ENCODE assay signal across 2 cellular contexts in genomic region chr17:75515229-75515522, GRCh38.
TF ChIP-seq lines count a peak whose summit lies in the region.

No MANE protein-coding gene starts in this region.

TF ChIP-seq in HepG2, 621 proteins besides CTCF, POLR2A, EP300 and RAD21 (continues in another document):
- TF ChIP-seq CBX2 (IDR thresholded peaks at IDR 0.05; ENCODE audit: low read depth, low read length): no peak
- no peak for TF ChIP-seq CBX2 (CRISPR knock-in tag; IDR thresholded peaks at IDR 0.05; ENCODE audit: low read depth)
- peak; percentile 57 for TF ChIP-seq POLR2AphosphoS5 (IDR thresholded peaks at IDR 0.05; ENCODE audit: low read depth, low read length)
- TF ChIP-seq FOXA3 (CRISPR knock-in tag; IDR thresholded peaks at IDR 0.05): no peak
- TF ChIP-seq, protein P1, sequence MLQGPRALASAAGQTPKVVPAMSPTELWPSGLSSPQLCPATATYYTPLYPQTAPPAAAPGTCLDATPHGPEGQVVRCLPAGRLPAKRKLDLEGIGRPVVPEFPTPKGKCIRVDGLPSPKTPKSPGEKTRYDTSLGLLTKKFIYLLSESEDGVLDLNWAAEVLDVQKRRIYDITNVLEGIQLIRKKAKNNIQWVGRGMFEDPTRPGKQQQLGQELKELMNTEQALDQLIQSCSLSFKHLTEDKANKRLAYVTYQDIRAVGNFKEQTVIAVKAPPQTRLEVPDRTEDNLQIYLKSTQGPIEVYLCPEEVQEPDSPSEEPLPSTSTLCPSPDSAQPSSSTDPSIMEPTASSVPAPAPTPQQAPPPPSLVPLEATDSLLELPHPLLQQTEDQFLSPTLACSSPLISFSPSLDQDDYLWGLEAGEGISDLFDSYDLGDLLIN (CRISPR knock-in tag; IDR thresholded peaks at IDR 0.05; ENCODE audit: borderline replicate concordance): 0 out of 2 replicates have a peak, but pooled peaks have one; percentile 59
- TF ChIP-seq, protein P2, sequence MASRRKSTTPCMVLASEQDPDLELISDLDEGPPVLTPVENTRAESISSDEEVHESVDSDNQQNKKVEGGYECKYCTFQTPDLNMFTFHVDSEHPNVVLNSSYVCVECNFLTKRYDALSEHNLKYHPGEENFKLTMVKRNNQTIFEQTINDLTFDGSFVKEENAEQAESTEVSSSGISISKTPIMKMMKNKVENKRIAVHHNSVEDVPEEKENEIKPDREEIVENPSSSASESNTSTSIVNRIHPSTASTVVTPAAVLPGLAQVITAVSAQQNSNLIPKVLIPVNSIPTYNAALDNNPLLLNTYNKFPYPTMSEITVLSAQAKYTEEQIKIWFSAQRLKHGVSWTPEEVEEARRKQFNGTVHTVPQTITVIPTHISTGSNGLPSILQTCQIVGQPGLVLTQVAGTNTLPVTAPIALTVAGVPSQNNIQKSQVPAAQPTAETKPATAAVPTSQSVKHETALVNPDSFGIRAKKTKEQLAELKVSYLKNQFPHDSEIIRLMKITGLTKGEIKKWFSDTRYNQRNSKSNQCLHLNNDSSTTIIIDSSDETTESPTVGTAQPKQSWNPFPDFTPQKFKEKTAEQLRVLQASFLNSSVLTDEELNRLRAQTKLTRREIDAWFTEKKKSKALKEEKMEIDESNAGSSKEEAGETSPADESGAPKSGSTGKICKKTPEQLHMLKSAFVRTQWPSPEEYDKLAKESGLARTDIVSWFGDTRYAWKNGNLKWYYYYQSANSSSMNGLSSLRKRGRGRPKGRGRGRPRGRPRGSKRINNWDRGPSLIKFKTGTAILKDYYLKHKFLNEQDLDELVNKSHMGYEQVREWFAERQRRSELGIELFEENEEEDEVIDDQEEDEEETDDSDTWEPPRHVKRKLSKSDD (CRISPR knock-in tag; IDR thresholded peaks at IDR 0.05; ENCODE audit: low read depth): no peak
- TF ChIP-seq KDM3A (CRISPR knock-in tag; IDR thresholded peaks at IDR 0.05; ENCODE audit: low read depth): no peak
- TF ChIP-seq CBX1 (IDR thresholded peaks at IDR 0.05; ENCODE audit: low read depth): no peak
- no peak for TF ChIP-seq USF2 (IDR thresholded peaks at IDR 0.05; ENCODE audit: low read depth, low read length)
- 0 out of 2 replicates have a peak, but pooled peaks have one; percentile 9 for TF ChIP-seq USF2 (CRISPR knock-in tag; IDR thresholded peaks at IDR 0.05; ENCODE audit: borderline replicate concordance)
- no peak for TF ChIP-seq ZNF878 (CRISPR knock-in tag; IDR thresholded peaks at IDR 0.05)
- TF ChIP-seq NFKB2 (CRISPR knock-in tag; IDR thresholded peaks at IDR 0.05; ENCODE audit: borderline replicate concordance): no peak
- TF ChIP-seq TRIM24 (CRISPR knock-in tag; IDR thresholded peaks at IDR 0.05): no peak
- no peak for TF ChIP-seq ZNF207 (IDR thresholded peaks at IDR 0.05; ENCODE audit: borderline replicate concordance)
- no peak for TF ChIP-seq TMF1 (CRISPR knock-in tag; IDR thresholded peaks at IDR 0.05; ENCODE audit: low read depth)
- TF ChIP-seq HDAC6 (IDR thresholded peaks at IDR 0.05; ENCODE audit: low read depth, low read length): no peak
- TF ChIP-seq, protein P3, sequence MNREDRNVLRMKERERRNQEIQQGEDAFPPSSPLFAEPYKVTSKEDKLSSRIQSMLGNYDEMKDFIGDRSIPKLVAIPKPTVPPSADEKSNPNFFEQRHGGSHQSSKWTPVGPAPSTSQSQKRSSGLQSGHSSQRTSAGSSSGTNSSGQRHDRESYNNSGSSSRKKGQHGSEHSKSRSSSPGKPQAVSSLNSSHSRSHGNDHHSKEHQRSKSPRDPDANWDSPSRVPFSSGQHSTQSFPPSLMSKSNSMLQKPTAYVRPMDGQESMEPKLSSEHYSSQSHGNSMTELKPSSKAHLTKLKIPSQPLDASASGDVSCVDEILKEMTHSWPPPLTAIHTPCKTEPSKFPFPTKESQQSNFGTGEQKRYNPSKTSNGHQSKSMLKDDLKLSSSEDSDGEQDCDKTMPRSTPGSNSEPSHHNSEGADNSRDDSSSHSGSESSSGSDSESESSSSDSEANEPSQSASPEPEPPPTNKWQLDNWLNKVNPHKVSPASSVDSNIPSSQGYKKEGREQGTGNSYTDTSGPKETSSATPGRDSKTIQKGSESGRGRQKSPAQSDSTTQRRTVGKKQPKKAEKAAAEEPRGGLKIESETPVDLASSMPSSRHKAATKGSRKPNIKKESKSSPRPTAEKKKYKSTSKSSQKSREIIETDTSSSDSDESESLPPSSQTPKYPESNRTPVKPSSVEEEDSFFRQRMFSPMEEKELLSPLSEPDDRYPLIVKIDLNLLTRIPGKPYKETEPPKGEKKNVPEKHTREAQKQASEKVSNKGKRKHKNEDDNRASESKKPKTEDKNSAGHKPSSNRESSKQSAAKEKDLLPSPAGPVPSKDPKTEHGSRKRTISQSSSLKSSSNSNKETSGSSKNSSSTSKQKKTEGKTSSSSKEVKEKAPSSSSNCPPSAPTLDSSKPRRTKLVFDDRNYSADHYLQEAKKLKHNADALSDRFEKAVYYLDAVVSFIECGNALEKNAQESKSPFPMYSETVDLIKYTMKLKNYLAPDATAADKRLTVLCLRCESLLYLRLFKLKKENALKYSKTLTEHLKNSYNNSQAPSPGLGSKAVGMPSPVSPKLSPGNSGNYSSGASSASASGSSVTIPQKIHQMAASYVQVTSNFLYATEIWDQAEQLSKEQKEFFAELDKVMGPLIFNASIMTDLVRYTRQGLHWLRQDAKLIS (CRISPR knock-in tag; IDR thresholded peaks at IDR 0.05): no peak
- TF ChIP-seq YEATS4 (CRISPR knock-in tag; IDR thresholded peaks at IDR 0.05; ENCODE audit: borderline replicate concordance): 0 out of 2 replicates have a peak, but pooled peaks have one; percentile 28
- no peak for TF ChIP-seq ZNF567 (CRISPR knock-in tag; IDR thresholded peaks at IDR 0.05; ENCODE audit: borderline replicate concordance)

TF ChIP-seq in GM12891, 5 proteins besides CTCF, POLR2A, EP300 and RAD21:
- TF ChIP-seq TAF1 (IDR thresholded peaks at IDR 0.05; ENCODE audit: low read depth, low read length) (no peak), PAX5 (IDR thresholded peaks at IDR 0.05; ENCODE audit: insufficient read depth, low read length, severe bottlenecking) (no peak), POU2F2 (IDR thresholded peaks at IDR 0.05; ENCODE audit: low read depth, low read length) (no peak), POLR2AphosphoS5 (IDR thresholded peaks at IDR 0.05; ENCODE audit: low read depth, low read length) (no peak), SPI1 (IDR thresholded peaks at IDR 0.05; ENCODE audit: low read depth, low read length) (no peak)
